Comparison of ENCODE assay signal across 34 cellular contexts in the genomic region with DNA sequence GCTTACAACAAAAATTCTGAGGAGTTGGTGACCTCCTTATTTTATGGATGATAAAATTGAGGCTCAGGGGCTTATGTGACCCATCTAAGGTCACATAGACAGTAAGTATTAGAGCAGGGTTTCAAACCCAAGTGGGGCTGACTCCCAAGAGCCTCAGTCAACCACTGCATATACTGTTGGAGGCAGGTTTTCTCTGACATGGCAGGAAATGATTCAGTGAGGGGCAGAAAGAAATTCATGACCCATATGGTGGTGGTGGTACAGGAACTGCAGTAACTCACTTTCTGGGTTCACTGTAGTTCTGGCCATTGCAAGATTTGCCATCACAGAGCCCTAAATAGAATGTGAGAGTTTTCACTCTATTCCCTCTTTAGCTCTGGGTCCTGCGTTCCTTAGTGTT.
"Had no signal": no experiment of that assay in that cellular context is flagged by ENCODE, and none has a peak within 500 bp of the region (broad histone marks: within the 10 kb centered on the region; RNA-seq: fewer than 3 reads in every experiment).

No MANE protein-coding gene starts in this region.

- H3K27ac Mint-ChIP-seq: activated B cell treated with CpG ODN at 0.5 μM for 24 hours; activated CD4-positive, alpha-beta memory T cell treated with anti-CD3 and anti-CD28 coated beads for 36 hours; activated CD4-positive, alpha-beta T cell treated with anti-CD3 and anti-CD28 coated beads, Interleukin-2, amount 10 ng/mL, durations not matched to agents 24 days and 14 days; activated CD8-positive, alpha-beta T cell treated with anti-CD3 and anti-CD28 coated beads for 36 hours; activated naive CD4-positive, alpha-beta T cell treated with anti-CD3 and anti-CD28 coated beads, Interleukin-2, amount 10 ng/mL, durations not matched to agents 7 days and 5 days; activated naive CD4-positive, alpha-beta T cell treated with anti-CD3 and anti-CD28 coated beads, Interleukin-2, amount 50 U/mL, for 24 hours; activated naive CD8-positive, alpha-beta T cell; activated naive CD8-positive, alpha-beta T cell treated with anti-CD3 and anti-CD28 coated beads, Interleukin-2, amount 10 ng/mL, durations not matched to agents 7 days and 5 days; activated naive CD8-positive, alpha-beta T cell treated with anti-CD3 and anti-CD28 coated beads, Interleukin-2, amount 50 U/mL, for 24 hours; activated T-cell treated with anti-CD3 and anti-CD28 coated beads, Interleukin-2, amount 50 U/mL, for 72 hours; activated T-helper 1 cell treated with anti-CD3 and anti-CD28 coated beads, Interleukin-12 subunit alpha, Interleukin-12 subunit beta, Interleukin-2, Interleukin-4 antibody, amounts not matched to agents 30 ng/mL and 10 ng/mL and 1 ng/mL, durations not matched to agents 14 hours and 24 hours and 36 hours; activated T-helper 2 cell treated with anti-CD3 and anti-CD28 coated beads, Interferon-gamma antibody, Interleukin-2, Interleukin-4, amounts not matched to agents 10 μg/mL and 5 μg/mL and 100 μg/mL, durations not matched to agents 14 hours and 24 hours and 36 hours; brain; T-helper 17 cell had no signal

- ATAC-seq: activated CD8-positive, alpha-beta T cell treated with anti-CD3 and anti-CD28 coated beads for 36 hours; activated naive CD8-positive, alpha-beta T cell treated with anti-CD3 and anti-CD28 coated beads, Interleukin-2, amount 50 U/mL, for 24 hours; activated T-cell treated with anti-CD3 and anti-CD28 coated beads, Interleukin-2, amount 50 U/mL, for 4 hours; T-helper 17 cell had no signal

- H3K4me1 ChIP-seq: ascending aorta had no signal

- H3K9me3 ChIP-seq: ascending aorta had no signal

- H3K4me3 Mint-ChIP-seq: activated B cell treated with CpG ODN at 0.5 μM for 24 hours; activated CD4-positive, alpha-beta memory T cell treated with anti-CD3 and anti-CD28 coated beads for 36 hours; activated CD4-positive, alpha-beta T cell treated with anti-CD3 and anti-CD28 coated beads, Interleukin-2, amount 10 ng/mL, durations not matched to agents 24 days and 14 days; activated CD8-positive, alpha-beta T cell treated with anti-CD3 and anti-CD28 coated beads for 36 hours; activated naive CD4-positive, alpha-beta T cell treated with anti-CD3 and anti-CD28 coated beads, Interleukin-2, amount 10 ng/mL, durations not matched to agents 7 days and 5 days; activated naive CD4-positive, alpha-beta T cell treated with anti-CD3 and anti-CD28 coated beads, Interleukin-2, amount 50 U/mL, for 24 hours; activated naive CD8-positive, alpha-beta T cell; activated naive CD8-positive, alpha-beta T cell treated with anti-CD3 and anti-CD28 coated beads, Interleukin-2, amount 10 ng/mL, durations not matched to agents 7 days and 5 days; activated naive CD8-positive, alpha-beta T cell treated with anti-CD3 and anti-CD28 coated beads, Interleukin-2, amount 50 U/mL, for 24 hours; activated T-cell treated with anti-CD3 and anti-CD28 coated beads, Interleukin-2, amount 50 U/mL, for 4 hours; activated T-cell treated with anti-CD3 and anti-CD28 coated beads, Interleukin-2, amount 50 U/mL, for 72 hours; activated T-helper 1 cell treated with anti-CD3 and anti-CD28 coated beads, Interleukin-12 subunit alpha, Interleukin-12 subunit beta, Interleukin-2, Interleukin-4 antibody, amounts not matched to agents 30 ng/mL and 10 ng/mL and 1 ng/mL, durations not matched to agents 14 hours and 24 hours and 36 hours; brain; central memory CD8-positive, alpha-beta T cell; T-helper 17 cell had no signal

- H3K27ac ChIP-seq: ascending aorta, cardiac muscle cell, VCaP had no signal

- H3K36me3 Mint-ChIP-seq: activated CD4-positive, alpha-beta memory T cell treated with anti-CD3 and anti-CD28 coated beads for 36 hours; activated naive CD4-positive, alpha-beta T cell treated with anti-CD3 and anti-CD28 coated beads, Interleukin-2, amount 10 ng/mL, durations not matched to agents 7 days and 5 days; activated naive CD8-positive, alpha-beta T cell; activated naive CD8-positive, alpha-beta T cell treated with anti-CD3 and anti-CD28 coated beads, Interleukin-2, amount 10 ng/mL, durations not matched to agents 7 days and 5 days had no signal

- H3K4me3 ChIP-seq: ascending aorta, cardiac muscle cell had no signal

- H3K36me3 ChIP-seq: cardiac muscle cell had no signal

- DNase-seq: activated B cell treated with CpG ODN at 0.5 μM for 24 hours; activated CD4-positive, alpha-beta memory T cell treated with anti-CD3 and anti-CD28 coated beads for 36 hours; activated CD4-positive, alpha-beta T cell treated with anti-CD3 and anti-CD28 coated beads for 4 hours; activated CD4-positive, alpha-beta T cell treated with anti-CD3 and anti-CD28 coated beads, Interleukin-2, amount 10 ng/mL, durations not matched to agents 24 days and 14 days; activated CD4-positive, alpha-beta T cell treated with anti-CD3 and anti-CD28 coated beads, Interleukin-2, amount 50 U/mL, for 1 hour; activated CD4-positive, alpha-beta T cell treated with anti-CD3 and anti-CD28 coated beads, Interleukin-2, amount 50 U/mL, for 4 hours; activated CD4-positive, CD25-positive, alpha-beta regulatory T cell treated with anti-CD3 and anti-CD28 coated beads, Interleukin-2, amount 50 U/mL, for 72 hours; activated CD8-positive, alpha-beta memory T cell treated with anti-CD3 and anti-CD28 coated beads, Interleukin-2, amount 50 U/mL, for 4 hours; activated CD8-positive, alpha-beta T cell treated with anti-CD3 and anti-CD28 coated beads for 36 hours; activated effector memory CD4-positive, alpha-beta T cell treated with Interleukin-2 at 50 U/mL for 16 hours; activated gamma-delta T cell; activated naive CD4-positive, alpha-beta T cell treated with anti-CD3 and anti-CD28 coated beads, Interleukin-2, amount 10 ng/mL, durations not matched to agents 7 days and 5 days; activated naive CD4-positive, alpha-beta T cell treated with Interleukin-2 at 50 U/mL for 16 hours; activated naive CD8-positive, alpha-beta T cell treated with anti-CD3 and anti-CD28 coated beads, Interleukin-2, amount 10 ng/mL, durations not matched to agents 7 days and 5 days; activated naive CD8-positive, alpha-beta T cell treated with anti-CD3 and anti-CD28 coated beads, Interleukin-2, amount 50 U/mL, for 24 hours; activated T-cell treated with anti-CD3 and anti-CD28 coated beads for 4 hours; activated T-cell treated with anti-CD3 and anti-CD28 coated beads, Interleukin-2, amount 50 U/mL, for 1 hour; activated T-cell treated with anti-CD3 and anti-CD28 coated beads, Interleukin-2, amount 50 U/mL, for 4 hours; activated T-cell treated with anti-CD3 and anti-CD28 coated beads, Interleukin-2, amount 50 U/mL, for 72 hours; amygdala; anterior cingulate cortex; caudate nucleus; cerebellar nuclear complex; T-helper 17 cell; T1000 had no signal

- H3K27me3 Mint-ChIP-seq: brain; central memory CD8-positive, alpha-beta T cell had no signal

- H3K4me1 Mint-ChIP-seq: activated B cell treated with CpG ODN at 0.5 μM for 24 hours; activated CD4-positive, alpha-beta T cell treated with anti-CD3 and anti-CD28 coated beads, Interleukin-2, amount 10 ng/mL, durations not matched to agents 24 days and 14 days; activated naive CD4-positive, alpha-beta T cell treated with anti-CD3 and anti-CD28 coated beads, Interleukin-2, amount 10 ng/mL, durations not matched to agents 7 days and 5 days; activated naive CD4-positive, alpha-beta T cell treated with anti-CD3 and anti-CD28 coated beads, Interleukin-2, amount 50 U/mL, for 24 hours; activated naive CD8-positive, alpha-beta T cell treated with anti-CD3 and anti-CD28 coated beads, Interleukin-2, amount 10 ng/mL, durations not matched to agents 7 days and 5 days; activated naive CD8-positive, alpha-beta T cell treated with anti-CD3 and anti-CD28 coated beads, Interleukin-2, amount 50 U/mL, for 24 hours; central memory CD8-positive, alpha-beta T cell; T-helper 17 cell had no signal

- H3K9me3 Mint-ChIP-seq: activated CD4-positive, alpha-beta memory T cell treated with anti-CD3 and anti-CD28 coated beads for 36 hours; activated CD4-positive, alpha-beta T cell treated with anti-CD3 and anti-CD28 coated beads, Interleukin-2, amount 10 ng/mL, durations not matched to agents 24 days and 14 days; activated CD8-positive, alpha-beta T cell treated with anti-CD3 and anti-CD28 coated beads for 36 hours; activated naive CD4-positive, alpha-beta T cell treated with anti-CD3 and anti-CD28 coated beads, Interleukin-2, amount 10 ng/mL, durations not matched to agents 7 days and 5 days; activated naive CD4-positive, alpha-beta T cell treated with anti-CD3 and anti-CD28 coated beads, Interleukin-2, amount 50 U/mL, for 24 hours; activated T-helper 1 cell treated with anti-CD3 and anti-CD28 coated beads, Interleukin-12 subunit alpha, Interleukin-12 subunit beta, Interleukin-2, Interleukin-4 antibody, amounts not matched to agents 30 ng/mL and 10 ng/mL and 1 ng/mL, durations not matched to agents 14 hours and 24 hours and 36 hours; activated T-helper 2 cell treated with anti-CD3 and anti-CD28 coated beads, Interferon-gamma antibody, Interleukin-2, Interleukin-4, amounts not matched to agents 10 μg/mL and 5 μg/mL and 100 μg/mL, durations not matched to agents 14 hours and 24 hours and 36 hours; central memory CD8-positive, alpha-beta T cell had no signal

- H3K27me3 ChIP-seq: ascending aorta, cardiac muscle cell had no signal
